ENCODE assay signal across 2 cellular contexts in genomic region chr1:228006034-228006792, GRCh38.
A peak's percentile ranks its signal among the peaks of the same experiment; 100 is the strongest.
TF ChIP-seq lines count a peak whose summit lies in the region.

No MANE protein-coding gene starts in this region.

TF ChIP-seq in HEK293, 187 proteins besides CTCF, POLR2A, EP300 and RAD21:
- TF ChIP-seq ZBTB26 (tag by site-specific recombination; optimal IDR thresholded peaks at IDR 0.05) (peak; percentile 7), ZSCAN30 (tag by site-specific recombination; IDR thresholded peaks at IDR 0.05) (no peak), ZNF449 (tag by site-specific recombination; IDR thresholded peaks at IDR 0.05) (no peak), ZNF211 (tag by site-specific recombination; IDR thresholded peaks at IDR 0.05; ENCODE audit: low read depth) (no peak), ZNF335 (tag by site-specific recombination; conservative IDR thresholded peaks at IDR 0.05) (0 out of 2 replicates have a peak, but pooled peaks have one; percentile 9), GLIS1 (tag by site-specific recombination; IDR thresholded peaks at IDR 0.05) (peak; percentile 27; the same call in 1 of the 2 replicates), ZIC2 (tag by site-specific recombination; IDR thresholded peaks at IDR 0.05) (no peak), ZSCAN5A (tag by site-specific recombination; IDR thresholded peaks at IDR 0.05) (no peak), ZBTB20 (tag by site-specific recombination; IDR thresholded peaks at IDR 0.05) (peak; percentile 39), ZFP41 (tag by site-specific recombination; IDR thresholded peaks at IDR 0.05; ENCODE audit: borderline replicate concordance) (no peak), ZNF26 (tag by site-specific recombination; IDR thresholded peaks at IDR 0.05) (no peak)
TF ChIP-seq in HEK293: peak in this region for 4.

TF ChIP-seq in endothelial cell of umbilical vein, 7 proteins besides CTCF, POLR2A, EP300 and RAD21:
- TF ChIP-seq EZH2 (IDR thresholded peaks at IDR 0.05; ENCODE audit: borderline replicate concordance, low read depth, low read length, severe bottlenecking) (peak; percentile 70), JUN (IDR thresholded peaks at IDR 0.05; ENCODE audit: borderline replicate concordance, insufficient read depth, insufficient read length, low read depth) (no peak)
